23 cellular contexts compared by ENCODE assay signal in the genomic region with DNA sequence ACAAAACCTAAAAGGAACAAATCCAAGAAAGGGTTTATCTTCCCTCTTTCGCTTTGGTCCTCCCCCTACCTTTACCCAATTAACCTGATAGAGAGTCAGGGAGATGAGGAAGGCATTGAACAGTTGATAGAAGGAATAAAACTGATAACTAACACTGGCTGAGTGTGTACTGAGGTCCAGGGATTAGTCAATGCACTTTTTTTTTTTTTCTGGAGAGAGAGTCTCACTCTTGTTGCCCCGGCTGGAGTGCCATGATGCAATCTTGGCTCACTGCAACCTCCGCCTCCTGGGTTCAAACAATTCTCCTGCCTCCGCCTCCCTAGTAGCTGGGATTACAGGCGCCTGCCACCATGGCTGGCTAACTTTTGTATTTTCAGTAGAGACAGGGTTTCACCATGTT.
DNase-seq lines count a peak whose midpoint lies in the region; ATAC-seq and TF ChIP-seq lines count a peak whose summit lies in the region.
"Had no signal": no experiment of that assay in that cellular context is flagged by ENCODE, and none has a peak within 500 bp of the region (broad histone marks: within the 10 kb centered on the region; RNA-seq: fewer than 3 reads in every experiment).

No MANE protein-coding gene starts in this region.

- H2BK15ac ChIP-seq in H9 (ENCODE audit: low read depth, low read length): no peak overlapping the region

- H3K56ac ChIP-seq in H9 (ENCODE audit: insufficient read length, low read depth, low read length): no peak overlapping the region

- H4K5ac ChIP-seq in H9 (ENCODE audit: insufficient read length, low read depth, low read length): no peak overlapping the region

- H4K91ac ChIP-seq in H9 (ENCODE audit: insufficient read length, low read depth, low read length): no peak overlapping the region

- peak overlapping the region; percentile 96 for H3K27ac ChIP-seq in 22Rv1
- no peak overlapping the region for H3K27ac ChIP-seq in H9 (ENCODE audit: insufficient read length, low read depth, low read length)
- H3K27ac ChIP-seq in VCaP: peak overlapping the region; percentile 70
- H3K27ac ChIP-seq: A549; BLaER1 treated with 17β-estradiol and CSF1 and Interleukin-3, amounts not matched to agents 10 nM and 100 nM; GM23248 had no signal

- H3K27me3 Mint-ChIP-seq in H9 (ENCODE audit: low read depth) (no peaks in the 10 kb centered on the region), progenitor cell of endocrine pancreas (no peaks in the 10 kb centered on the region)
- H3K27me3 Mint-ChIP-seq: CD4-positive, alpha-beta memory T cell had no signal

- no peaks in the 10 kb centered on the region; the same call in 1 of the 2 replicates for H3K4me1 ChIP-seq in H9 (ENCODE audit: insufficient read depth, low read length)
- H3K4me1 ChIP-seq: A549, BE2C had no signal

- H3K4me2 ChIP-seq in H9 (ENCODE audit: insufficient read depth, insufficient read length, low read length): no peak overlapping the region
- H3K4me2 ChIP-seq: A549; BLaER1 treated with 17β-estradiol and CSF1 and Interleukin-3, amounts not matched to agents 10 nM and 100 nM had no signal

- H3K27me3 ChIP-seq in H9 (ENCODE audit: insufficient read depth, low read length): no peaks in the 10 kb centered on the region
- H3K27me3 ChIP-seq: BE2C; BLaER1 treated with 17β-estradiol and CSF1 and Interleukin-3, amounts not matched to agents 10 nM and 100 nM had no signal

- no peak overlapping the region for H3K14ac ChIP-seq in H9 (ENCODE audit: insufficient read depth, low read length)

- no peak overlapping the region for H2BK20ac ChIP-seq in H9 (ENCODE audit: low read depth, low read length, poor library complexity, severe bottlenecking)

- ATAC-seq in HG02885 (IDR thresholded peaks at IDR 0.05; ENCODE audit: poor library complexity, unreplicated experiment): no peak
- ATAC-seq: A549 had no signal

- H3K27ac Mint-ChIP-seq in H9 (peak overlapping the region; percentile 17 to 31 (median 22); a peak in 4 of 7 replicates), progenitor cell of endocrine pancreas (no peak overlapping the region)
- H3K27ac Mint-ChIP-seq: CD4-positive, alpha-beta memory T cell; HFFc6 had no signal

- no peak overlapping the region for H3K9ac ChIP-seq in H9 (ENCODE audit: extremely low read depth, insufficient read length, low read length)
- H3K9ac ChIP-seq: BLaER1 treated with 17β-estradiol and CSF1 and Interleukin-3, amounts not matched to agents 10 nM and 100 nM; GM23248 had no signal

- H2AFZ ChIP-seq in H9 (ENCODE audit: low read length): no peak overlapping the region
- H2AFZ ChIP-seq: GM23248 had no signal

- no peak overlapping the region for H2BK12ac ChIP-seq in H9 (ENCODE audit: insufficient read length, low read depth, low read length)

- no peak overlapping the region for H3K18ac ChIP-seq in H9 (ENCODE audit: insufficient read length, low read depth, low read length)

- H3K9me3 ChIP-seq in H9 (ENCODE audit: control insufficient read depth, low read depth, low read length): no peaks in the 10 kb centered on the region
- H3K9me3 ChIP-seq: A549; BE2C; BLaER1 treated with 17β-estradiol and CSF1 and Interleukin-3, amounts not matched to agents 10 nM and 100 nM had no signal

- H2BK5ac ChIP-seq in H9 (ENCODE audit: insufficient read length, low read length): no peak overlapping the region

- no peak overlapping the region for H2BK120ac ChIP-seq in H9 (ENCODE audit: low read depth, low read length, poor library complexity, severe bottlenecking)

- H4K20me1 ChIP-seq in H9 (ENCODE audit: control insufficient read depth, insufficient read depth, insufficient read length): no peaks in the 10 kb centered on the region
- H4K20me1 ChIP-seq: BLaER1 treated with 17β-estradiol and CSF1 and Interleukin-3, amounts not matched to agents 10 nM and 100 nM had no signal

- H2AK5ac ChIP-seq in H9 (ENCODE audit: insufficient read length, low read length): no peak overlapping the region

- H3K9me3 Mint-ChIP-seq in H9: 0 out of 5 replicates have a peak, but pooled peaks cover 0 to 2% of the 10 kb centered on the region in 2 experiments
- H3K9me3 Mint-ChIP-seq in progenitor cell of endocrine pancreas (ENCODE audit: low read depth): peaks cover 5% of the 10 kb centered on the region
- H3K9me3 Mint-ChIP-seq: HFFc6 had no signal

- H3K4me3 ChIP-seq in LNCaP clone FGC (ENCODE audit: low read depth, low read length): no peak overlapping the region; the same call in 1 of the 2 replicates
- H3K4me3 ChIP-seq: A549; BLaER1 treated with 17β-estradiol and CSF1 and Interleukin-3, amounts not matched to agents 10 nM and 100 nM; GM23248 had no signal

- no peaks in the 10 kb centered on the region for H3K79me2 ChIP-seq in H9 (ENCODE audit: insufficient read depth, low read length)

- WGBS in H9 (ENCODE audit: extremely low coverage, insufficient read length, low lambda C conversion rate): no CpG with 5 or more reads among the region's 5 CpGs

- H3K23ac ChIP-seq in H9 (ENCODE audit: insufficient read length, low read depth, low read length): no peak overlapping the region

- no peak for DNase-seq in H9
- DNase-seq in LNCaP clone FGC (ENCODE audit: low read depth): peak; percentile 37
- DNase-seq in GM19238 (ENCODE audit: insufficient read length, low spot score): no peak
- no peak for DNase-seq in SKM-1 treated with dmso at 0.1 percent for 144 hours (lab: John Stamatoyannopoulos, UW; ENCODE audit: unreplicated experiment)
- DNase-seq in progenitor cell of endocrine pancreas (ENCODE audit: low spot score, unreplicated experiment): no peak
- DNase-seq: 8988T; ACHN; AML-193; BE2C; Calu3; CD4-positive, alpha-beta memory T cell; COR-L47; DMS53; DMS79 treated with DMSO at 0.1 percent for 48 hours; GF-D8; GM23248; HCEC 1CT; HFFc6 had no signal

- no peaks in the 10 kb centered on the region for H3K23me2 ChIP-seq in H9 (ENCODE audit: insufficient read length, low read depth, low read length, poor library complexity, severe bottlenecking)

- no peak overlapping the region for H3K4me3 Mint-ChIP-seq in H9
- H3K4me3 Mint-ChIP-seq in progenitor cell of endocrine pancreas (ENCODE audit: low read depth): no peak overlapping the region
- H3K4me3 Mint-ChIP-seq: CD4-positive, alpha-beta memory T cell; HFFc6 had no signal

- peaks cover 0 to 8% (median 0%) of the 10 kb centered on the region in 3 experiments; a peak in 2 of 7 replicates for H3K36me3 Mint-ChIP-seq in H9 (ENCODE audit: insufficient read depth in 1 of 3, low read depth in 3 of 3)
- no peaks in the 10 kb centered on the region for H3K36me3 Mint-ChIP-seq in progenitor cell of endocrine pancreas (ENCODE audit: insufficient read depth)
- H3K36me3 Mint-ChIP-seq: CD4-positive, alpha-beta memory T cell had no signal

- H3K4ac ChIP-seq in H9 (ENCODE audit: low read depth, low read length): no peak overlapping the region

- peaks cover 15 to 24% of the 10 kb centered on the region in 2 experiments for H3K4me1 Mint-ChIP-seq in H9
- peaks cover 26% of the 10 kb centered on the region for H3K4me1 Mint-ChIP-seq in progenitor cell of endocrine pancreas (ENCODE audit: low read depth)
- H3K4me1 Mint-ChIP-seq: CD4-positive, alpha-beta memory T cell had no signal

- H3K79me1 ChIP-seq in H9 (ENCODE audit: insufficient read depth, low read depth, low read length, poor library complexity, severe bottlenecking): no peaks in the 10 kb centered on the region

- TF ChIP-seq CTCF in 22Rv1 (IDR thresholded peaks at IDR 0.05): no peak
- TF ChIP-seq CTCF in H9 (conservative IDR thresholded peaks at IDR 0.05): no peak
- TF ChIP-seq CTCF in LNCaP clone FGC (IDR thresholded peaks at IDR 0.05; ENCODE audit: control insufficient read depth, extremely low read depth, insufficient read depth): no peak
- no peak for TF ChIP-seq CTCF in VCaP (conservative IDR thresholded peaks at IDR 0.05)
- no peak for TF ChIP-seq CTCF in progenitor cell of endocrine pancreas (IDR thresholded peaks at IDR 0.05; ENCODE audit: unreplicated experiment)

- no peak overlapping the region for H3T11ph ChIP-seq in H9 (ENCODE audit: low read length)

- H4K8ac ChIP-seq in H9 (replicated peaks; ENCODE audit: insufficient read length, low read depth, low read length): no peak overlapping the region
